ENCODE assay signal across 23 cellular contexts in genomic region chr9:100739208-100739607, GRCh38.
A peak's percentile ranks its signal among the peaks of the same experiment; 100 is the strongest.
DNase-seq lines count a peak whose midpoint lies in the region; ATAC-seq, FAIRE-seq and TF ChIP-seq lines count a peak whose summit lies in the region.
"Had no signal": no experiment of that assay in that cellular context is flagged by ENCODE, and none has a peak within 500 bp of the region (broad histone marks: within the 10 kb centered on the region; RNA-seq: fewer than 3 reads in every experiment).

No MANE protein-coding gene starts in this region.

- intact Hi-C loops in MCF 10A (cut with micrococcal nuclease) (no loop called here), mammary epithelial cell (cut with micrococcal nuclease) (no loop called here)
- intact Hi-C loops in activated CD8-positive, alpha-beta T cell treated with anti-CD3 and anti-CD28 coated beads for 36 hours (cut with micrococcal nuclease) = no loop called here

- no peak overlapping the region for H3K9ac ChIP-seq in mammary epithelial cell (ENCODE audit: insufficient read depth, low read length)
- H3K9ac ChIP-seq: GM23248 had no signal

- TF ChIP-seq CTCF in MCF 10A (IDR thresholded peaks at IDR 0.05; ENCODE audit: unreplicated experiment) = no peak
- no peak for TF ChIP-seq CTCF in mammary epithelial cell (conservative IDR thresholded peaks at IDR 0.05 in 1 of 2, IDR thresholded peaks at IDR 0.05 in 1 of 2; ENCODE audit: extremely low read depth in 1 of 2, insufficient read depth in 1 of 2, low read depth in 1 of 2, low read length in 2 of 2)
- TF ChIP-seq CTCF in activated CD8-positive, alpha-beta T cell treated with anti-CD3 and anti-CD28 coated beads for 36 hours (IDR thresholded peaks at IDR 0.05) = no peak

- no peak for ATAC-seq in activated CD8-positive, alpha-beta T cell treated with anti-CD3 and anti-CD28 coated beads for 36 hours
- ATAC-seq: CD8-positive, alpha-beta T cell had no signal

- H3K36me3 Mint-ChIP-seq in MCF 10A (ENCODE audit: insufficient read depth, unreplicated experiment) = no peaks in the 10 kb centered on the region
- no peaks in the 10 kb centered on the region for H3K36me3 Mint-ChIP-seq in activated CD8-positive, alpha-beta T cell treated with anti-CD3 and anti-CD28 coated beads for 36 hours (ENCODE audit: low read depth)
- H3K36me3 Mint-ChIP-seq in CD8-positive, alpha-beta memory T cell = no peaks in the 10 kb centered on the region
- H3K36me3 Mint-ChIP-seq: CD8-positive, alpha-beta T cell had no signal

- in situ Hi-C loops in mammary epithelial cell (cut with MboI; ENCODE audit: low sequenced_read_pairs in 2 of 2) = no loop called here

- H3K79me2 ChIP-seq in mammary epithelial cell (ENCODE audit: insufficient read depth, low read length) = no peaks in the 10 kb centered on the region

- DNase-seq in MCF 10A (ENCODE audit: unreplicated experiment) (peak; percentile 10), mammary epithelial cell (no peak), SW480 (ENCODE audit: low spot score) (peak; percentile 29), epithelial cell of prostate (ENCODE audit: low read depth, low spot score) (peak; percentile 24), ureter (ENCODE audit: low spot score) (no peak), GM12892 (ENCODE audit: insufficient read length) (no peak)
- no peak for DNase-seq in activated CD8-positive, alpha-beta T cell treated with anti-CD3 and anti-CD28 coated beads for 36 hours
- DNase-seq in CD8-positive, alpha-beta memory T cell = no peak
- DNase-seq: CD8-positive, alpha-beta T cell; GM23248; NCI-H1092 treated with DMSO at 0.1 percent for 48 hours; NCI-H1436; NCI-H187; NCI-H2081 treated with DMSO at 0.1 percent for 48 hours; NCI-H2171; NCI-H226; NCI-H510A; NCI-H774; Right ventricle myocardium superior had no signal

- dilution Hi-C loops in mammary epithelial cell (cut with HindIII; ENCODE audit: low sequenced_read_pairs) = no loop called here

- no peaks in the 10 kb centered on the region for H4K20me1 ChIP-seq in mammary epithelial cell (ENCODE audit: insufficient read depth, low read length)

- H3K4me1 ChIP-seq in mammary epithelial cell (ENCODE audit: insufficient read depth, low read length) = no peaks in the 10 kb centered on the region
- H3K4me1 ChIP-seq in CD8-positive, alpha-beta memory T cell (ENCODE audit: insufficient read depth, low read length) = no peaks in the 10 kb centered on the region
- H3K4me1 ChIP-seq: HAP-1, SJSA1 had no signal

- H3K9me3 Mint-ChIP-seq in MCF 10A (ENCODE audit: unreplicated experiment) = peaks cover 7% of the 10 kb centered on the region
- H3K9me3 Mint-ChIP-seq in activated CD8-positive, alpha-beta T cell treated with anti-CD3 and anti-CD28 coated beads for 36 hours = peaks cover 10% of the 10 kb centered on the region
- peaks cover 7 to 18% (median 7%) of the 10 kb centered on the region in 5 donors for H3K9me3 Mint-ChIP-seq in CD8-positive, alpha-beta memory T cell

- POLR2A ChIA-PET in MCF 10A (lab: Yijun Ruan, JAX) = no interaction called here
- POLR2A ChIA-PET in activated CD8-positive, alpha-beta T cell treated with anti-CD3 and anti-CD28 coated beads for 36 hours (lab: Charles Lee) = no interaction called here
- POLR2A ChIA-PET in CD8-positive, alpha-beta memory T cell (lab: Charles Lee) = no interaction called here

- FAIRE-seq in GM12892 (lab: Jason Lieb, UNC) = no peak

- 53% methylated on average over 2 of the region's 2 CpGs for WGBS in mammary epithelial cell (ENCODE audit: low coverage, missing lambda C conversion rate)

- no peak for TF ChIP-seq POLR2A in GM12892 (IDR thresholded peaks at IDR 0.05; ENCODE audit: low read depth, low read length)

- H3K4me3 ChIP-seq in mammary epithelial cell (replicated peaks in 1 of 3; ENCODE audit: insufficient read depth in 1 of 3, low read depth in 2 of 3, low read length in 3 of 3) = no peak overlapping the region
- no peak overlapping the region for H3K4me3 ChIP-seq in CD8-positive, alpha-beta memory T cell (ENCODE audit: low read length)
- H3K4me3 ChIP-seq: GM23248, HAP-1, SJSA1 had no signal

- no peaks in the 10 kb centered on the region for H3K4me1 Mint-ChIP-seq in MCF 10A (ENCODE audit: insufficient read depth, unreplicated experiment)
- H3K4me1 Mint-ChIP-seq in activated CD8-positive, alpha-beta T cell treated with anti-CD3 and anti-CD28 coated beads for 36 hours (ENCODE audit: low read depth) = no peaks in the 10 kb centered on the region
- H3K4me1 Mint-ChIP-seq in CD8-positive, alpha-beta memory T cell = no peaks in the 10 kb centered on the region
- H3K4me1 Mint-ChIP-seq: B cell had no signal

- no peak overlapping the region for H3K27ac Mint-ChIP-seq in MCF 10A (ENCODE audit: low read depth, unreplicated experiment)
- no peak overlapping the region for H3K27ac Mint-ChIP-seq in activated CD8-positive, alpha-beta T cell treated with anti-CD3 and anti-CD28 coated beads for 36 hours
- H3K27ac Mint-ChIP-seq in CD8-positive, alpha-beta memory T cell = no peak overlapping the region
- H3K27ac Mint-ChIP-seq: B cell; CD8-positive, alpha-beta T cell had no signal

- H3K27ac ChIP-seq in mammary epithelial cell (ENCODE audit: insufficient read depth, low read depth, low read length) (no peak overlapping the region), epithelial cell of prostate (peak overlapping the region; percentile 40)
- H3K27ac ChIP-seq in CD8-positive, alpha-beta memory T cell (ENCODE audit: low read depth, low read length) = no peak overlapping the region
- H3K27ac ChIP-seq: 22Rv1, GM23248, SJSA1 had no signal

- CTCF ChIA-PET in MCF 10A (lab: Yijun Ruan, JAX) (interaction anchor here (0.6 to 1.2 kb wide), 6 partner anchors 31 to 216 kb away, joined by 3 to 4 read pairs (median 4); no protein-coding TSS in a partner anchor), mammary epithelial cell (lab: Charles Lee; ENCODE audit: low non-redundant PET) (no interaction called here)
- CTCF ChIA-PET in activated CD8-positive, alpha-beta T cell treated with anti-CD3 and anti-CD28 coated beads for 36 hours (lab: Charles Lee) = no interaction called here
- CTCF ChIA-PET in CD8-positive, alpha-beta memory T cell (lab: Charles Lee) = no interaction called here

- H3K9me3 ChIP-seq in mammary epithelial cell (replicated peaks; ENCODE audit: insufficient read depth, low read length) = no peaks in the 10 kb centered on the region
- H3K9me3 ChIP-seq in CD8-positive, alpha-beta memory T cell (ENCODE audit: low read length) = no peaks in the 10 kb centered on the region
- H3K9me3 ChIP-seq: HAP-1, SJSA1 had no signal

- no peak overlapping the region for H3K4me3 Mint-ChIP-seq in MCF 10A (ENCODE audit: unreplicated experiment)
- no peak overlapping the region for H3K4me3 Mint-ChIP-seq in activated CD8-positive, alpha-beta T cell treated with anti-CD3 and anti-CD28 coated beads for 36 hours
- H3K4me3 Mint-ChIP-seq in CD8-positive, alpha-beta memory T cell = no peak overlapping the region
- H3K4me3 Mint-ChIP-seq: B cell; CD8-positive, alpha-beta T cell had no signal

- BruUV-seq in MCF 10A (replicated peaks; lab: Mats Ljungman, UMichigan) (no TSS peak), mammary epithelial cell (replicated peaks; lab: Mats Ljungman, UMichigan) (no TSS peak)

- H3K36me3 ChIP-seq in mammary epithelial cell (ENCODE audit: insufficient read depth, low read length) = no peaks in the 10 kb centered on the region
- no peaks in the 10 kb centered on the region for H3K36me3 ChIP-seq in CD8-positive, alpha-beta memory T cell (ENCODE audit: insufficient read depth, low read length)
- H3K36me3 ChIP-seq: HAP-1, SJSA1 had no signal

- no peaks in the 10 kb centered on the region for H3K27me3 ChIP-seq in mammary epithelial cell (ENCODE audit: insufficient read depth, low read length)
- no peaks in the 10 kb centered on the region for H3K27me3 ChIP-seq in CD8-positive, alpha-beta memory T cell (ENCODE audit: insufficient read depth, low read length, poor library complexity, severe bottlenecking)
- H3K27me3 ChIP-seq: SJSA1 had no signal

- H3K4me2 ChIP-seq in mammary epithelial cell (ENCODE audit: insufficient read depth, low read depth, low read length) = no peak overlapping the region

- no peaks in the 10 kb centered on the region for H3K27me3 Mint-ChIP-seq in MCF 10A (ENCODE audit: insufficient read depth, unreplicated experiment)
- no peaks in the 10 kb centered on the region for H3K27me3 Mint-ChIP-seq in activated CD8-positive, alpha-beta T cell treated with anti-CD3 and anti-CD28 coated beads for 36 hours
- H3K27me3 Mint-ChIP-seq in CD8-positive, alpha-beta memory T cell = no peaks in the 10 kb centered on the region
- H3K27me3 Mint-ChIP-seq: B cell had no signal

- no peak overlapping the region for H2AFZ ChIP-seq in mammary epithelial cell (ENCODE audit: low read depth, low read length)
- H2AFZ ChIP-seq: GM23248 had no signal

Comparison
In these comparisons a context has a peak if more than half of its experiments do, and no peak if none do; other contexts are left out.
1. DNase-seq: peak in MCF 10A (single experiment), SW480 (single experiment) and epithelial cell of prostate (single experiment); none in mammary epithelial cell (single experiment), activated CD8-positive, alpha-beta T cell treated with anti-CD3 and anti-CD28 coated beads for 36 hours (single experiment), CD8-positive, alpha-beta memory T cell (0 of 5), ureter (single experiment) and GM12892 (single experiment).